In the genomic region with DNA sequence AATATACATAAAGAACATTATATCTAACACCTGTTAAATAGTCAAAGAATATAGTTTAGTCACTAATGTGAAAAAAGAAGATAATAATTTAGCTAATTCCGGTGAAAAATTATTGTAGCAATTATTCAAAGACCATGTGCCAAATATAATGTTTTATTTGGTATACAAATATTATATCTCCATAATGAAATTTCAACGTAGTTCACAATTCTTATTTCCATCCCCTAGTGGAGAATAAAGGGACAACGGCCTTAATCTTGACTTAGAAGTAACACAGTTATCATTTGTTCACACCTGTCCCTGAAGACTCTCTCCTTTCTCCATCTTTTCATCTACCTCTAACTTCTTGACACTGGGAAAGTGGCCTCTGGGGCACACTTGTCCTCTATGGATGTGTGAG, we compare ENCODE assay signal across 12 cellular contexts.
DNase-seq lines count a peak whose midpoint lies in the region; ATAC-seq, FAIRE-seq and TF ChIP-seq lines count a peak whose summit lies in the region.
"Had no signal": no experiment of that assay in that cellular context is flagged by ENCODE, and none has a peak within 500 bp of the region (broad histone marks: within the 10 kb centered on the region; RNA-seq: fewer than 3 reads in every experiment).

No MANE protein-coding gene starts in this region.

- H3K4me3 ChIP-seq in cardiac muscle cell, result no peak overlapping the region
- no peak overlapping the region for H3K4me3 ChIP-seq in foreskin fibroblast (ENCODE audit: low read depth in 1 of 2, low read length in 2 of 2)

- no peaks in the 10 kb centered on the region for H3K9me3 Mint-ChIP-seq in type B pancreatic cell
- H3K9me3 Mint-ChIP-seq: activated B cell treated with CpG ODN at 0.5 μM for 24 hours had no signal

- no peaks in the 10 kb centered on the region for H3K9me3 ChIP-seq in cardiac muscle cell (ENCODE audit: low read depth)

- intact Hi-C loops in left cardiac atrium (cut with DNase I), result loop anchor here (5.0 kb wide), 1 partner anchor 773 kb away; no protein-coding TSS in a partner anchor

- peaks cover 33% of the 10 kb centered on the region for H3K4me1 Mint-ChIP-seq in type B pancreatic cell (ENCODE audit: unreplicated experiment)
- H3K4me1 Mint-ChIP-seq: activated B cell treated with CpG ODN at 0.5 μM for 24 hours had no signal

- H3K36me3 ChIP-seq in cardiac muscle cell, result no peaks in the 10 kb centered on the region

- no peak overlapping the region for H3K4me3 Mint-ChIP-seq in type B pancreatic cell
- H3K4me3 Mint-ChIP-seq: activated B cell treated with CpG ODN at 0.5 μM for 24 hours had no signal

- no peaks in the 10 kb centered on the region for H3K27me3 Mint-ChIP-seq in type B pancreatic cell

- H3K36me3 Mint-ChIP-seq in type B pancreatic cell, result no peaks in the 10 kb centered on the region

- FAIRE-seq in GM19239 (lab: Jason Lieb, UNC), result no peak

- peak overlapping the region; percentile 43 for H3K27ac Mint-ChIP-seq in type B pancreatic cell
- H3K27ac Mint-ChIP-seq: activated B cell treated with CpG ODN at 0.5 μM for 24 hours had no signal

- no peak overlapping the region for H3K27ac ChIP-seq in cardiac muscle cell

- peak; percentile 37 for TF ChIP-seq CTCF in cardiac muscle cell (IDR thresholded peaks at IDR 0.05; ENCODE audit: low read depth, low read length)
- peak; percentile 21 for TF ChIP-seq CTCF in foreskin fibroblast (IDR thresholded peaks at IDR 0.05; ENCODE audit: low read depth, low read length)
- TF ChIP-seq CTCF in type B pancreatic cell (conservative IDR thresholded peaks at IDR 0.05), result peak; percentile 74

- peaks cover 5% of the 10 kb centered on the region for H3K4me1 ChIP-seq in cardiac muscle cell (ENCODE audit: low read depth)

- ATAC-seq in left cardiac atrium (no peak), SK-N-SH treated with all-trans-retinoic acid at 6 μM for 48 hours (0 out of 3 replicates have a peak, but pooled peaks have one; percentile 34)

- H3K27me3 ChIP-seq in cardiac muscle cell, result no peaks in the 10 kb centered on the region

- DNase-seq in cardiac muscle cell (ENCODE audit: low read depth in 1 of 2, low spot score in 1 of 2) (no peak), left cardiac atrium (no peak), foreskin fibroblast (peak in 1 of 2 donors; percentile 16), type B pancreatic cell (ENCODE audit: extremely low spot score, unreplicated experiment) (no peak), GM19239 (ENCODE audit: insufficient read length, low spot score) (no peak), NCI-H446 (lab: John Stamatoyannopoulos, UW) (no peak), NCI-H128 (lab: John Stamatoyannopoulos, UW; ENCODE audit: unreplicated experiment) (no peak)
- DNase-seq: activated B cell treated with CpG ODN at 0.5 μM for 24 hours; central memory CD4-positive, alpha-beta T cell; GF-D8; stimulated activated CD4-positive, alpha-beta T cell treated with anti-CD3 and anti-CD28 coated beads, Interleukin-4, amount 100 ng/mL, for 4 hours had no signal

TF ChIP-seq in SK-N-SH treated with all-trans-retinoic acid at 6 μM for 48 hours, 23 proteins besides CTCF, POLR2A, EP300 and RAD21:
- TF ChIP-seq CSDC2 (CRISPR knock-in tag; IDR thresholded peaks at IDR 0.05) (no peak), ZNF8 (CRISPR knock-in tag; IDR thresholded peaks at IDR 0.05) (no peak), ZC3H10 (CRISPR knock-in tag; IDR thresholded peaks at IDR 0.05) (no peak), ZFP30 (CRISPR knock-in tag; IDR thresholded peaks at IDR 0.05) (no peak), TCF4 (CRISPR knock-in tag; IDR thresholded peaks at IDR 0.05; ENCODE audit: borderline replicate concordance) (no peak), RARB (CRISPR knock-in tag; IDR thresholded peaks at IDR 0.05) (no peak), ZNF565 (CRISPR knock-in tag; conservative IDR thresholded peaks at IDR 0.05; ENCODE audit: low read depth) (no peak), BACH2 (CRISPR knock-in tag; IDR thresholded peaks at IDR 0.05; ENCODE audit: borderline replicate concordance) (no peak), PPARA (CRISPR knock-in tag; IDR thresholded peaks at IDR 0.05; ENCODE audit: borderline replicate concordance) (no peak), TOX (CRISPR knock-in tag; IDR thresholded peaks at IDR 0.05; ENCODE audit: borderline replicate concordance) (no peak), GLIS3 (CRISPR knock-in tag; IDR thresholded peaks at IDR 0.05) (no peak), ZNF70 (CRISPR knock-in tag; IDR thresholded peaks at IDR 0.05) (no peak), ZFP3 (CRISPR knock-in tag; IDR thresholded peaks at IDR 0.05) (no peak)
- TF ChIP-seq, protein P1, sequence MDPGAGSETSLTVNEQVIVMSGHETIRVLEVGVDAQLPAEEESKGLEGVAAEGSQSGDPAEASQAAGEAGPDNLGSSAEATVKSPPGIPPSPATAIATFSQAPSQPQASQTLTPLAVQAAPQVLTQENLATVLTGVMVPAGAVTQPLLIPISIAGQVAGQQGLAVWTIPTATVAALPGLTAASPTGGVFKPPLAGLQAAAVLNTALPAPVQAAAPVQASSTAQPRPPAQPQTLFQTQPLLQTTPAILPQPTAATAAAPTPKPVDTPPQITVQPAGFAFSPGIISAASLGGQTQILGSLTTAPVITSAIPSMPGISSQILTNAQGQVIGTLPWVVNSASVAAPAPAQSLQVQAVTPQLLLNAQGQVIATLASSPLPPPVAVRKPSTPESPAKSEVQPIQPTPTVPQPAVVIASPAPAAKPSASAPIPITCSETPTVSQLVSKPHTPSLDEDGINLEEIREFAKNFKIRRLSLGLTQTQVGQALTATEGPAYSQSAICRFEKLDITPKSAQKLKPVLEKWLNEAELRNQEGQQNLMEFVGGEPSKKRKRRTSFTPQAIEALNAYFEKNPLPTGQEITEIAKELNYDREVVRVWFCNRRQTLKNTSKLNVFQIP (CRISPR knock-in tag; IDR thresholded peaks at IDR 0.05; ENCODE audit: borderline replicate concordance, low read depth), result no peak

Comparison
In these comparisons a context has a peak if more than half of its experiments do, and no peak if none do; other contexts are left out.
1. CTCF ChIP-seq: peak in every context shown above with its lines; median percentile 74 in type B pancreatic cell; 37 in cardiac muscle cell; 21 in foreskin fibroblast.